Comparison of ENCODE assay signal across 1 cellular context in genomic region chr13:47111499-47111898, GRCh38.
TF ChIP-seq lines count a peak whose summit lies in the region.

No MANE protein-coding gene starts in this region.

TF ChIP-seq in WTC11, 78 proteins besides CTCF, POLR2A, EP300 and RAD21 (continued from another document):
- TF ChIP-seq PRDM15 (CRISPR knock-in tag; IDR thresholded peaks at IDR 0.05) = no peak
